Comparison of ENCODE assay signal across 8 cellular contexts in genomic region chr3:112734718-112735350, GRCh38.
DNase-seq lines count a peak whose midpoint lies in the region; ATAC-seq, FAIRE-seq and TF ChIP-seq lines count a peak whose summit lies in the region.
"Had no signal": no experiment of that assay in that cellular context is flagged by ENCODE, and none has a peak within 500 bp of the region (broad histone marks: within the 10 kb centered on the region; RNA-seq: fewer than 3 reads in every experiment).

No MANE protein-coding gene starts in this region.

- DNase-seq in KBM-7 (peak; percentile 91), RWPE1 (ENCODE audit: low spot score) (peak; percentile 52), foreskin melanocyte (peak; percentile 62), progenitor cell of endocrine pancreas (ENCODE audit: low spot score, unreplicated experiment) (peak; percentile 32), urothelium cell line (ENCODE audit: low spot score) (peak; percentile 69)
- peak; percentile 65 to 77 for DNase-seq in activated T-cell treated with anti-CD3 and anti-CD28 coated beads, Interleukin-2, amount 50 U/mL, for 72 hours

- CTCF ChIA-PET in RWPE1 (lab: Yijun Ruan, JAX), result interaction anchor here (0.5 to 2.1 kb wide), 20 partner anchors 10 to 492 kb away, joined by 3 to 25 read pairs (median 4); partner anchors contain the start of gene CD200R1

- in situ Hi-C loops in KBM-7 (cut with MboI; ENCODE audit: low pct_unique_long_range_greater_than_20kb, low sequenced_read_pairs), result loop anchor here (25.0 kb wide), 1 partner anchor 252 kb away; the partner anchor contains the start of genes CD200R1 and GTPBP8

- TF ChIP-seq CTCF in GM12874 (IDR thresholded peaks at IDR 0.05; ENCODE audit: insufficient read depth, low read depth, low read length) (peak; percentile 74), RWPE1 (conservative IDR thresholded peaks at IDR 0.05; ENCODE audit: low read depth) (peak; percentile 43), progenitor cell of endocrine pancreas (IDR thresholded peaks at IDR 0.05; ENCODE audit: unreplicated experiment) (peak; percentile 68)

- H3K27ac ChIP-seq in RWPE1, result no peak overlapping the region

- peaks cover 42% of the 10 kb centered on the region for H3K4me1 Mint-ChIP-seq in activated T-cell treated with anti-CD3 and anti-CD28 coated beads, Interleukin-2, amount 50 U/mL, for 72 hours (ENCODE audit: low read depth)
- no peaks in the 10 kb centered on the region for H3K4me1 Mint-ChIP-seq in progenitor cell of endocrine pancreas (ENCODE audit: low read depth)

- FAIRE-seq in urothelium cell line (lab: Jason Lieb, UNC), result no peak
- FAIRE-seq: islet of Langerhans had no signal

- H3K27ac Mint-ChIP-seq in activated T-cell treated with anti-CD3 and anti-CD28 coated beads, Interleukin-2, amount 50 U/mL, for 72 hours, result no peak overlapping the region
- no peak overlapping the region for H3K27ac Mint-ChIP-seq in progenitor cell of endocrine pancreas

- H3K4me3 Mint-ChIP-seq in activated T-cell treated with anti-CD3 and anti-CD28 coated beads, Interleukin-2, amount 50 U/mL, for 72 hours, result no peak overlapping the region
- H3K4me3 Mint-ChIP-seq in progenitor cell of endocrine pancreas (ENCODE audit: low read depth), result no peak overlapping the region

- H3K36me3 Mint-ChIP-seq in activated T-cell treated with anti-CD3 and anti-CD28 coated beads, Interleukin-2, amount 50 U/mL, for 72 hours (ENCODE audit: insufficient read depth in 2 of 2), result no peaks in the 10 kb centered on the region
- no peaks in the 10 kb centered on the region for H3K36me3 Mint-ChIP-seq in progenitor cell of endocrine pancreas (ENCODE audit: insufficient read depth)

- ATAC-seq in activated T-cell treated with anti-CD3 and anti-CD28 coated beads, Interleukin-2, amount 50 U/mL, for 72 hours (replicated peaks in 1 of 2), result peak; percentile 60 to 65

- H3K9me3 Mint-ChIP-seq in activated T-cell treated with anti-CD3 and anti-CD28 coated beads, Interleukin-2, amount 50 U/mL, for 72 hours, result no peaks in the 10 kb centered on the region
- peaks cover 3% of the 10 kb centered on the region for H3K9me3 Mint-ChIP-seq in progenitor cell of endocrine pancreas (ENCODE audit: low read depth)

- POLR2A ChIA-PET in RWPE1 (lab: Yijun Ruan, JAX; ENCODE audit: low non-redundant PET), result no interaction called here

- H3K27me3 Mint-ChIP-seq in activated T-cell treated with anti-CD3 and anti-CD28 coated beads, Interleukin-2, amount 50 U/mL, for 72 hours (ENCODE audit: low read depth), result no peaks in the 10 kb centered on the region
- no peaks in the 10 kb centered on the region for H3K27me3 Mint-ChIP-seq in progenitor cell of endocrine pancreas

Comparison
In these comparisons a context has a peak if more than half of its experiments do, and no peak if none do; other contexts are left out.
1. DNase-seq: peak in every context shown above with its lines; median percentile 91 in KBM-7; 71 in activated T-cell treated with anti-CD3 and anti-CD28 coated beads, Interleukin-2, amount 50 U/mL, for 72 hours; 69 in urothelium cell line; 62 in foreskin melanocyte; 52 in RWPE1; 32 in progenitor cell of endocrine pancreas.